ENCODE assay signal across 2 cellular contexts in genomic region chr2:238425505-238425978, GRCh38.
TF ChIP-seq lines count a peak whose summit lies in the region.

No MANE protein-coding gene starts in this region.

TF ChIP-seq in IMR-90, 13 proteins besides CTCF, POLR2A, EP300 and RAD21:
- TF ChIP-seq MXI1 (IDR thresholded peaks at IDR 0.05; ENCODE audit: borderline replicate concordance, low read depth, low read length), result no peak
- no peak for TF ChIP-seq CEBPB (IDR thresholded peaks at IDR 0.05; ENCODE audit: low read depth, low read length)
- no peak for TF ChIP-seq MAZ (IDR thresholded peaks at IDR 0.05; ENCODE audit: borderline replicate concordance, low read depth, low read length)
- TF ChIP-seq ELK1 (IDR thresholded peaks at IDR 0.05; ENCODE audit: borderline replicate concordance, low read depth, low read length), result no peak
- no peak for TF ChIP-seq BHLHE40 (IDR thresholded peaks at IDR 0.05; ENCODE audit: low read depth, low read length)
- no peak for TF ChIP-seq RFX5 (IDR thresholded peaks at IDR 0.05; ENCODE audit: low read depth, low read length)

TF ChIP-seq in K562, 482 proteins besides CTCF, POLR2A, EP300 and RAD21:
- no peak for TF ChIP-seq E4F1 (CRISPR knock-in tag; IDR thresholded peaks at IDR 0.05; ENCODE audit: borderline replicate concordance)
- peak; percentile 43; the same call in 1 of the 2 replicates for TF ChIP-seq TEAD4 (IDR thresholded peaks at IDR 0.05; ENCODE audit: low read length)
- no peak for TF ChIP-seq TEAD4 (CRISPR knock-in tag; IDR thresholded peaks at IDR 0.05; ENCODE audit: borderline replicate concordance)
- TF ChIP-seq, protein P1, sequence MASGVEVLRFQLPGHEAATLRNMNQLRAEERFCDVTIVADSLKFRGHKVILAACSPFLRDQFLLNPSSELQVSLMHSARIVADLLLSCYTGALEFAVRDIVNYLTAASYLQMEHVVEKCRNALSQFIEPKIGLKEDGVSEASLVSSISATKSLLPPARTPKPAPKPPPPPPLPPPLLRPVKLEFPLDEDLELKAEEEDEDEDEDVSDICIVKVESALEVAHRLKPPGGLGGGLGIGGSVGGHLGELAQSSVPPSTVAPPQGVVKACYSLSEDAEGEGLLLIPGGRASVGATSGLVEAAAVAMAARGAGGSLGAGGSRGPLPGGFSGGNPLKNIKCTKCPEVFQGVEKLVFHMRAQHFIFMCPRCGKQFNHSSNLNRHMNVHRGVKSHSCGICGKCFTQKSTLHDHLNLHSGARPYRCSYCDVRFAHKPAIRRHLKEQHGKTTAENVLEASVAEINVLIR (CRISPR knock-in tag; IDR thresholded peaks at IDR 0.05), result 0 out of 2 replicates have a peak, but pooled peaks have one; percentile 16
- peak; percentile 45; the same call in 1 of the 2 replicates for TF ChIP-seq LEF1 (IDR thresholded peaks at IDR 0.05)
- TF ChIP-seq CREM (IDR thresholded peaks at IDR 0.05; ENCODE audit: low read depth), result peak; percentile 80
- TF ChIP-seq, protein P2, sequence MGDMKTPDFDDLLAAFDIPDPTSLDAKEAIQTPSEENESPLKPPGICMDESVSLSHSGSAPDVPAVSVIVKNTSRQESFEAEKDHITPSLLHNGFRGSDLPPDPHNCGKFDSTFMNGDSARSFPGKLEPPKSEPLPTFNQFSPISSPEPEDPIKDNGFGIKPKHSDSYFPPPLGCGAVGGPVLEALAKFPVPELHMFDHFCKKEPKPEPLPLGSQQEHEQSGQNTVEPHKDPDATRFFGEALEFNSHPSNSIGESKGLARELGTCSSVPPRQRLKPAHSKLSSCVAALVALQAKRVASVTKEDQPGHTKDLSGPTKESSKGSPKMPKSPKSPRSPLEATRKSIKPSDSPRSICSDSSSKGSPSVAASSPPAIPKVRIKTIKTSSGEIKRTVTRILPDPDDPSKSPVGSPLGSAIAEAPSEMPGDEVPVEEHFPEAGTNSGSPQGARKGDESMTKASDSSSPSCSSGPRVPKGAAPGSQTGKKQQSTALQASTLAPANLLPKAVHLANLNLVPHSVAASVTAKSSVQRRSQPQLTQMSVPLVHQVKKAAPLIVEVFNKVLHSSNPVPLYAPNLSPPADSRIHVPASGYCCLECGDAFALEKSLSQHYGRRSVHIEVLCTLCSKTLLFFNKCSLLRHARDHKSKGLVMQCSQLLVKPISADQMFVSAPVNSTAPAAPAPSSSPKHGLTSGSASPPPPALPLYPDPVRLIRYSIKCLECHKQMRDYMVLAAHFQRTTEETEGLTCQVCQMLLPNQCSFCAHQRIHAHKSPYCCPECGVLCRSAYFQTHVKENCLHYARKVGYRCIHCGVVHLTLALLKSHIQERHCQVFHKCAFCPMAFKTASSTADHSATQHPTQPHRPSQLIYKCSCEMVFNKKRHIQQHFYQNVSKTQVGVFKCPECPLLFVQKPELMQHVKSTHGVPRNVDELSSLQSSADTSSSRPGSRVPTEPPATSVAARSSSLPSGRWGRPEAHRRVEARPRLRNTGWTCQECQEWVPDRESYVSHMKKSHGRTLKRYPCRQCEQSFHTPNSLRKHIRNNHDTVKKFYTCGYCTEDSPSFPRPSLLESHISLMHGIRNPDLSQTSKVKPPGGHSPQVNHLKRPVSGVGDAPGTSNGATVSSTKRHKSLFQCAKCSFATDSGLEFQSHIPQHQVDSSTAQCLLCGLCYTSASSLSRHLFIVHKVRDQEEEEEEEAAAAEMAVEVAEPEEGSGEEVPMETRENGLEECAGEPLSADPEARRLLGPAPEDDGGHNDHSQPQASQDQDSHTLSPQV (IDR thresholded peaks at IDR 0.05), result 0 out of 2 replicates have a peak, but pooled peaks have one; percentile 45
- no peak for TF ChIP-seq ZFP36 (IDR thresholded peaks at IDR 0.05; ENCODE audit: low read depth, low read length, partially characterized antibody)
- peak; percentile 58 for TF ChIP-seq ARID1B (IDR thresholded peaks at IDR 0.05)
- TF ChIP-seq DPF2 (IDR thresholded peaks at IDR 0.05), result peak; percentile 57; the same call in 1 of the 2 replicates
- TF ChIP-seq SMARCA4 (IDR thresholded peaks at IDR 0.05), result 0 out of 2 replicates have a peak, but pooled peaks have one; percentile 10
- 0 out of 2 replicates have a peak, but pooled peaks have one; percentile 37 for TF ChIP-seq NR2C1 (IDR thresholded peaks at IDR 0.05)
- TF ChIP-seq NR2C1 (tag; IDR thresholded peaks at IDR 0.05), result peak; percentile 43; the same call in 1 of the 2 replicates
- 0 out of 2 replicates have a peak, but pooled peaks have one; percentile 3 for TF ChIP-seq CBFA2T2 (conservative IDR thresholded peaks at IDR 0.05)
- peak; percentile 41; the same call in 1 of the 2 replicates for TF ChIP-seq JUND (IDR thresholded peaks at IDR 0.05; ENCODE audit: borderline replicate concordance, low read depth, low read length)
- no peak for TF ChIP-seq JUND (tag; IDR thresholded peaks at IDR 0.05; ENCODE audit: borderline replicate concordance, low read depth, low read length)
- TF ChIP-seq HDAC1 (IDR thresholded peaks at IDR 0.05), result 0 out of 4 replicates have a peak, but pooled peaks of 1 of the 2 experiments have one; percentile 17
- peak; percentile 58; the same call in 1 of the 2 replicates for TF ChIP-seq SOX6 (IDR thresholded peaks at IDR 0.05)
- peak; percentile 44 for TF ChIP-seq PKNOX1 (IDR thresholded peaks at IDR 0.05)
- TF ChIP-seq ESRRA (IDR thresholded peaks at IDR 0.05; ENCODE audit: borderline replicate concordance, low read depth), result peak; percentile 94
- peak in 1 of 2 experiments; percentile 30; a peak in 1 of 4 replicates for TF ChIP-seq FOXA3 (CRISPR knock-in tag; conservative IDR thresholded peaks at IDR 0.05 in 1 of 2, IDR thresholded peaks at IDR 0.05 in 1 of 2)
- TF ChIP-seq ATF1 (CRISPR knock-in tag; IDR thresholded peaks at IDR 0.05), result no peak
- peak; percentile 52; the same call in 1 of the 2 replicates for TF ChIP-seq ATF1 (tag; IDR thresholded peaks at IDR 0.05)
- peak; percentile 28 for TF ChIP-seq MEIS2 (IDR thresholded peaks at IDR 0.05; ENCODE audit: partially characterized antibody)
- no peak for TF ChIP-seq DNMT1 (IDR thresholded peaks at IDR 0.05)
- TF ChIP-seq ZNF224 (CRISPR knock-in tag; IDR thresholded peaks at IDR 0.05), result no peak
- TF ChIP-seq, protein P3, sequence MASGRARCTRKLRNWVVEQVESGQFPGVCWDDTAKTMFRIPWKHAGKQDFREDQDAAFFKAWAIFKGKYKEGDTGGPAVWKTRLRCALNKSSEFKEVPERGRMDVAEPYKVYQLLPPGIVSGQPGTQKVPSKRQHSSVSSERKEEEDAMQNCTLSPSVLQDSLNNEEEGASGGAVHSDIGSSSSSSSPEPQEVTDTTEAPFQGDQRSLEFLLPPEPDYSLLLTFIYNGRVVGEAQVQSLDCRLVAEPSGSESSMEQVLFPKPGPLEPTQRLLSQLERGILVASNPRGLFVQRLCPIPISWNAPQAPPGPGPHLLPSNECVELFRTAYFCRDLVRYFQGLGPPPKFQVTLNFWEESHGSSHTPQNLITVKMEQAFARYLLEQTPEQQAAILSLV (tag; IDR thresholded peaks at IDR 0.05), result no peak
- peak; percentile 18; the same call in 1 of the 2 replicates for TF ChIP-seq CXXC5 (CRISPR knock-in tag; IDR thresholded peaks at IDR 0.05)
- TF ChIP-seq, protein P4, sequence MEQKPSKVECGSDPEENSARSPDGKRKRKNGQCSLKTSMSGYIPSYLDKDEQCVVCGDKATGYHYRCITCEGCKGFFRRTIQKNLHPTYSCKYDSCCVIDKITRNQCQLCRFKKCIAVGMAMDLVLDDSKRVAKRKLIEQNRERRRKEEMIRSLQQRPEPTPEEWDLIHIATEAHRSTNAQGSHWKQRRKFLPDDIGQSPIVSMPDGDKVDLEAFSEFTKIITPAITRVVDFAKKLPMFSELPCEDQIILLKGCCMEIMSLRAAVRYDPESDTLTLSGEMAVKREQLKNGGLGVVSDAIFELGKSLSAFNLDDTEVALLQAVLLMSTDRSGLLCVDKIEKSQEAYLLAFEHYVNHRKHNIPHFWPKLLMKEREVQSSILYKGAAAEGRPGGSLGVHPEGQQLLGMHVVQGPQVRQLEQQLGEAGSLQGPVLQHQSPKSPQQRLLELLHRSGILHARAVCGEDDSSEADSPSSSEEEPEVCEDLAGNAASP (IDR thresholded peaks at IDR 0.05), result no peak
